10 cellular contexts compared by ENCODE assay signal in the genomic region with DNA sequence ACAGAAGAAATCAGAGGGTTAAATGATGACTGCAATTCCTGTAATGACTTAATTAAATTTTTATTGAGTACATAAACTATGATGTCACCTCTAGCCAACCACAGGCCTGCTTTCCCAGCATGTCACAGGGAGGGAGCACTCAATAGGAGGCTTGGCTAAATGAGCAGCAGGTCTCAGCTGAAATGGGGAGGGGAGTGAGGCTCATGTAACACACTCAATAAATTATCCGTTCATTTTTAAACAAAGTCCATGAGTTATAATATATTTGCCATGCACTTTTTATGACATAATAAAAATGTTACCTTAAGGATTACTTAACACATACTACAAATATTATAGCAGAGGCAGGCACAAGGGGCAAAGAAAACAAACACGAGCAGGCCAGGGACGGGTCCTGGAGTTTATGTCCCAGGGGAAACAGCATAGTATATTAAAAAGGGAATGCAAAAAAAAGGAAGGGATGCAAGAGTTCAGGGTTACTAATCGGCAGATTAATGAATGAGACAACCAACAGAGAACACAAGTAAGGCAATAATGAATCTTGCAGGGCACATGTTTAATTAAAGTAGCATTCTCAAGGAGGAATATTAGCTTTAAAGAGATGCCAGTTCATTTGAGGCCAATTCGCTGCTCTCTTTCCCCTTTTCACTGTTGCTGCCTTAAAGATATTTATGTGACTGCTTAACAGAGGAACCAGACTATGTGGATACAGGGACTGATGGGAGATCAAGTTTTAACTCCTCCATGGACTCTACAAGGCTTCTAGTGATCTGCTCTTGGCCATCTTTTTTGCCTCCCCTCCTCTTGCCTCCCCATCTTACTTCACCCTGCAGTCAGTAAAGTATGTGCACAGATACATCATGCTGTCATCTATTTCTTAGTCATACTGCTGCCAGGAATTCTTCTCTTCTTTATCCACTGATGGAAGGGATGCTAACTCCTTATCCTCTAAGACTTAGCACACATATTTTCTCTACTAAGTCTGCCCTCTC. TPM values are rescaled to one million over a fixed set of nuclear protein-coding genes. Genes with fewer than 3 reads are reported as not detected.
DNase-seq lines count a peak whose midpoint lies in the region; TF ChIP-seq lines count a peak whose summit lies in the region.
"Had no signal": no experiment of that assay in that cellular context is flagged by ENCODE, and none has a peak within 500 bp of the region (broad histone marks: within the 10 kb centered on the region; RNA-seq: fewer than 3 reads in every experiment).

No MANE protein-coding gene starts in this region.

- H3K27me3 ChIP-seq in hepatocyte, result no peaks in the 10 kb centered on the region
- H3K27me3 ChIP-seq in transverse colon, result no peaks in the 10 kb centered on the region
- H3K27me3 ChIP-seq in ovary, result no peaks in the 10 kb centered on the region

- no peak for TF ChIP-seq CTCF in hepatocyte (IDR thresholded peaks at IDR 0.05; ENCODE audit: poor library complexity)
- TF ChIP-seq CTCF in transverse colon (IDR thresholded peaks at IDR 0.05), result no peak
- TF ChIP-seq CTCF in ovary (IDR thresholded peaks at IDR 0.05), result no peak
- no peak for TF ChIP-seq CTCF in coronary artery (IDR thresholded peaks at IDR 0.05)

- WGBS in hepatocyte (ENCODE audit: low lambda C conversion rate, missing lambda C conversion rate), result 40% methylated on average over 5 of the region's 5 CpGs
- WGBS in transverse colon (ENCODE audit: low coverage in 1 of 2), 2 donors, result 16 to 48% methylated on average over 5 of the region's 5 CpGs
- WGBS in ovary, 3 donors, result 48 to 58% (median 53%) methylated on average over 5 of the region's 5 CpGs

- no peaks in the 10 kb centered on the region for H4K20me1 ChIP-seq in hepatocyte (ENCODE audit: insufficient read depth, poor library complexity, severe bottlenecking)

- no peak overlapping the region for H2AFZ ChIP-seq in hepatocyte

- H3K4me1 Mint-ChIP-seq in activated CD4-positive, alpha-beta T cell treated with anti-CD3 and anti-CD28 coated beads, Interleukin-2, amount 10 ng/mL, durations not matched to agents 24 days and 14 days, result peaks cover 41% of the 10 kb centered on the region

- no peak for TF ChIP-seq EP300 in transverse colon (IDR thresholded peaks at IDR 0.05; ENCODE audit: low read depth)
- no peak for TF ChIP-seq EP300 in ovary (IDR thresholded peaks at IDR 0.05)

- H3K36me3 ChIP-seq in hepatocyte (replicated peaks; ENCODE audit: insufficient read depth, low read depth), result no peaks in the 10 kb centered on the region
- no peaks in the 10 kb centered on the region for H3K36me3 ChIP-seq in transverse colon
- no peaks in the 10 kb centered on the region for H3K36me3 ChIP-seq in ovary

- no peak overlapping the region for H3K4me3 ChIP-seq in hepatocyte
- H3K4me3 ChIP-seq in transverse colon, result no peak overlapping the region
- no peak overlapping the region for H3K4me3 ChIP-seq in ovary
- H3K4me3 ChIP-seq in coronary artery, result no peak overlapping the region
- H3K4me3 ChIP-seq: K562 had no signal

- no peak for DNase-seq in activated CD4-positive, alpha-beta T cell treated with anti-CD3 and anti-CD28 coated beads, Interleukin-2, amount 10 ng/mL, durations not matched to agents 24 days and 14 days
- DNase-seq in activated CD4-positive, alpha-beta T cell treated with anti-CD3 and anti-CD28 coated beads for 48 hours, result no peak
- DNase-seq in SW480 (ENCODE audit: low spot score), result peak; percentile 65
- no peak for DNase-seq in hepatocyte (ENCODE audit: low spot score)
- DNase-seq in transverse colon, result no peak
- DNase-seq in ovary, result no peak
- no peak for DNase-seq in coronary artery (ENCODE audit: low spot score)
- no peak for DNase-seq in stimulated activated CD4-positive, alpha-beta T cell treated with anti-CD3 and anti-CD28 coated beads, Interleukin-12 subunit alpha, Interleukin-12 subunit beta, amount 100 ng/mL, for 4 hours
- DNase-seq: AML-193 had no signal

- H3K27ac ChIP-seq in hepatocyte, result peak overlapping the region; percentile 95
- H3K27ac ChIP-seq in transverse colon, result peak overlapping the region; percentile 80 to 88 (median 83)
- no peak overlapping the region for H3K27ac ChIP-seq in ovary
- H3K27ac ChIP-seq in coronary artery, result no peak overlapping the region

- peaks cover 10% of the 10 kb centered on the region for H3K36me3 Mint-ChIP-seq in activated CD4-positive, alpha-beta T cell treated with anti-CD3 and anti-CD28 coated beads, Interleukin-2, amount 10 ng/mL, durations not matched to agents 24 days and 14 days (ENCODE audit: low read depth)

- H3K27ac Mint-ChIP-seq in activated CD4-positive, alpha-beta T cell treated with anti-CD3 and anti-CD28 coated beads, Interleukin-2, amount 10 ng/mL, durations not matched to agents 24 days and 14 days, result peak overlapping the region; percentile 26

- H3K9me3 ChIP-seq in hepatocyte (ENCODE audit: low read depth) (no peaks in the 10 kb centered on the region), transverse colon (no peaks in the 10 kb centered on the region), ovary (no peaks in the 10 kb centered on the region)

- H3K9me3 Mint-ChIP-seq in activated CD4-positive, alpha-beta T cell treated with anti-CD3 and anti-CD28 coated beads, Interleukin-2, amount 10 ng/mL, durations not matched to agents 24 days and 14 days, result no peaks in the 10 kb centered on the region

- H3K4me3 Mint-ChIP-seq in activated CD4-positive, alpha-beta T cell treated with anti-CD3 and anti-CD28 coated beads, Interleukin-2, amount 10 ng/mL, durations not matched to agents 24 days and 14 days, result no peak overlapping the region

- H3K4me1 ChIP-seq in hepatocyte (ENCODE audit: insufficient read depth) (peaks cover 38% of the 10 kb centered on the region), transverse colon (peaks cover 20 to 41% (median 32%) of the 10 kb centered on the region in 4 donors), ovary (ENCODE audit: insufficient read depth) (no peaks in the 10 kb centered on the region)

- TF ChIP-seq POLR2A in transverse colon (IDR thresholded peaks at IDR 0.05) (no peak), ovary (IDR thresholded peaks at IDR 0.05) (no peak)

- intact Hi-C loops in activated CD4-positive, alpha-beta T cell treated with anti-CD3 and anti-CD28 coated beads, Interleukin-2, amount 10 ng/mL, durations not matched to agents 24 days and 14 days (cut with micrococcal nuclease), result no loop called here
- intact Hi-C loops in transverse colon (cut with DNase I; ENCODE audit: low total_unique reads), result loop anchor here (1.0 kb wide), 1 partner anchor 41 kb away; no protein-coding TSS in a partner anchor
- intact Hi-C loops in ovary (cut with DNase I), result no loop called here

- H3K27me3 Mint-ChIP-seq in activated CD4-positive, alpha-beta T cell treated with anti-CD3 and anti-CD28 coated beads, Interleukin-2, amount 10 ng/mL, durations not matched to agents 24 days and 14 days, result no peaks in the 10 kb centered on the region

- no peaks in the 10 kb centered on the region for H3K9me2 ChIP-seq in hepatocyte (replicated peaks; ENCODE audit: insufficient read depth)

- H3K4me2 ChIP-seq in hepatocyte, result peak overlapping the region; percentile 47

- in situ Hi-C loops in transverse colon (cut with MboI; ENCODE audit: low pct_ligation_motif_present in 1 of 4, low pct_unique_long_range_greater_than_20kb in 1 of 4, low sequenced_read_pairs in 3 of 4), result no loop called here

- no peaks in the 10 kb centered on the region for H3K79me2 ChIP-seq in hepatocyte

RNA-seq across cellular contexts. Expression of a gene that starts 27.3 kb away (rescaled TPM):
- total RNA-seq in activated CD4-positive, alpha-beta T cell treated with anti-CD3 and anti-CD28 coated beads, Interleukin-2, amount 10 ng/mL, durations not matched to agents 24 days and 14 days, result not detected in 2 replicates
- total RNA-seq in hepatocyte, result not detected in 2 replicates
- 0.10 TPM in 1 of 2 replicates, not detected in the other for polyA plus RNA-seq in hepatocyte
- total RNA-seq in transverse colon, result under 1 TPM in 1 of 4 donors, not detected in 3; 0.14 TPM
- total RNA-seq in ovary, result not detected
- polyA plus RNA-seq in ovary, result not detected
- total RNA-seq: K562 had no signal
- polyA plus RNA-seq: K562 had no signal

RNA-seq across cellular contexts. Expression of a gene that starts 34.9 kb away (rescaled TPM):
- 211 and 216 TPM in 2 replicates for total RNA-seq in activated CD4-positive, alpha-beta T cell treated with anti-CD3 and anti-CD28 coated beads, Interleukin-2, amount 10 ng/mL, durations not matched to agents 24 days and 14 days
- total RNA-seq in hepatocyte (108 and 112 TPM in 2 replicates), transverse colon (100 to 1,000 TPM in 2 of 4 donors, 10 to 100 TPM in 2; 54.9 to 168 (median 100) TPM), ovary (10 to 100 TPM; 36.6 to 93.1 (median 69.8) TPM)
- polyA plus RNA-seq in hepatocyte (207 and 230 TPM in 2 replicates), ovary (10 to 100 TPM; 43.3 to 88.4 TPM)

RNA-seq across cellular contexts. Expression of a gene that starts 41.6 kb away (rescaled TPM):
- 26.2 and 27.3 TPM in 2 replicates for total RNA-seq in activated CD4-positive, alpha-beta T cell treated with anti-CD3 and anti-CD28 coated beads, Interleukin-2, amount 10 ng/mL, durations not matched to agents 24 days and 14 days
- total RNA-seq in hepatocyte (16.9 and 19.0 TPM in 2 replicates), transverse colon (10 to 100 TPM; 32.4 to 81.1 (median 47.9) TPM), ovary (10 to 100 TPM; 22.9 to 77.7 (median 65.8) TPM)
- polyA plus RNA-seq in hepatocyte (58.5 and 60.1 TPM in 2 replicates), ovary (10 to 100 TPM; 20.5 to 42.4 TPM)

Comparison
In these comparisons a context has a peak if more than half of its experiments do, and no peak if none do; other contexts are left out.
1. H3K27ac ChIP-seq: peak in hepatocyte (single experiment) and transverse colon (4 of 4); none in ovary (0 of 2) and coronary artery (0 of 2).